10 cellular contexts compared by ENCODE assay signal in genomic region chr11:118565062-118565461, GRCh38. TPM values are rescaled to one million over a fixed set of nuclear protein-coding genes. Genes with fewer than 3 reads are reported as not detected.
DNase-seq lines count a peak whose midpoint lies in the region; ATAC-seq and TF ChIP-seq lines count a peak whose summit lies in the region.
"Had no signal": no experiment of that assay in that cellular context is flagged by ENCODE, and none has a peak within 500 bp of the region (broad histone marks: within the 10 kb centered on the region; RNA-seq: fewer than 3 reads in every experiment).

No MANE protein-coding gene starts in this region.

- H3K27me3 ChIP-seq in H7 (ENCODE audit: control insufficient read depth, insufficient read depth, low read length), result no peaks in the 10 kb centered on the region
- no peaks in the 10 kb centered on the region for H3K27me3 ChIP-seq in left ventricle myocardium inferior (ENCODE audit: low read depth)
- H3K27me3 ChIP-seq in spleen (replicated peaks in 1 of 7), result no peaks in the 10 kb centered on the region
- H3K27me3 ChIP-seq: foreskin keratinocyte had no signal

- no peaks in the 10 kb centered on the region for H3K36me3 Mint-ChIP-seq in activated CD8-positive, alpha-beta T cell treated with anti-CD3 and anti-CD28 coated beads, Interleukin-2, amount 10 ng/mL, durations not matched to agents 7 days and 5 days (ENCODE audit: low read depth)

- peak overlapping the region; percentile 50 for H3K27ac Mint-ChIP-seq in activated CD8-positive, alpha-beta T cell treated with anti-CD3 and anti-CD28 coated beads, Interleukin-2, amount 10 ng/mL, durations not matched to agents 7 days and 5 days

- H3K4me3 ChIP-seq in H7 (ENCODE audit: insufficient read depth, low read depth, low read length) (no peak overlapping the region), left ventricle myocardium inferior (peak overlapping the region; percentile 72), spleen (peak overlapping the region in 6 of 8 donors; percentile 5 to 81 (median 54))

- no peak for TF ChIP-seq POLR2A in spleen (IDR thresholded peaks at IDR 0.05)

- CTCF ChIA-PET in activated CD8-positive, alpha-beta T cell treated with anti-CD3 and anti-CD28 coated beads, Interleukin-2, amount 10 ng/mL, durations not matched to agents 7 days and 5 days (lab: Charles Lee), result interaction anchor here (0.9 kb wide), 1 partner anchor 58 kb away, joined by 3 read pairs; no protein-coding TSS in a partner anchor

- H3K36me3 ChIP-seq in H7 (replicated peaks; ENCODE audit: control insufficient read depth, insufficient read depth, low read length) (no peaks in the 10 kb centered on the region), left ventricle myocardium inferior (peaks cover 12% of the 10 kb centered on the region), spleen (peaks cover 0 to 22% (median under 1%) of the 10 kb centered on the region in 6 donors)

- no peaks in the 10 kb centered on the region for H3K27me3 Mint-ChIP-seq in activated CD8-positive, alpha-beta T cell treated with anti-CD3 and anti-CD28 coated beads, Interleukin-2, amount 10 ng/mL, durations not matched to agents 7 days and 5 days (ENCODE audit: low read depth)

- no peaks in the 10 kb centered on the region for H3K9me3 Mint-ChIP-seq in activated CD8-positive, alpha-beta T cell treated with anti-CD3 and anti-CD28 coated beads, Interleukin-2, amount 10 ng/mL, durations not matched to agents 7 days and 5 days (ENCODE audit: insufficient read depth)

- H3K27ac ChIP-seq in left ventricle myocardium inferior (replicated peaks), result peak overlapping the region; percentile 70
- H3K27ac ChIP-seq in spleen, result peak overlapping the region in 2 of 8 donors; percentile 74 to 78

- H3K4me1 Mint-ChIP-seq in activated CD8-positive, alpha-beta T cell treated with anti-CD3 and anti-CD28 coated beads, Interleukin-2, amount 10 ng/mL, durations not matched to agents 7 days and 5 days (ENCODE audit: low read depth), result peaks cover 16% of the 10 kb centered on the region

- no peak for ATAC-seq in activated CD8-positive, alpha-beta T cell treated with anti-CD3 and anti-CD28 coated beads, Interleukin-2, amount 10 ng/mL, durations not matched to agents 7 days and 5 days
- ATAC-seq in HG03135 (IDR thresholded peaks at IDR 0.05; ENCODE audit: unreplicated experiment), result no peak

- WGBS in spleen, 5 donors, result 61 to 65% (median 64%) methylated on average over 5 of the region's 5 CpGs

- H3K4me3 Mint-ChIP-seq in activated CD8-positive, alpha-beta T cell treated with anti-CD3 and anti-CD28 coated beads, Interleukin-2, amount 10 ng/mL, durations not matched to agents 7 days and 5 days, result peak overlapping the region; percentile 93

- peak; percentile 20 for DNase-seq in H7
- no peak for DNase-seq in activated CD8-positive, alpha-beta T cell treated with anti-CD3 and anti-CD28 coated beads, Interleukin-2, amount 10 ng/mL, durations not matched to agents 7 days and 5 days
- DNase-seq in left ventricle myocardium inferior, result peak; percentile 26
- no peak for DNase-seq in spleen
- DNase-seq in NCI-H82 treated with DMSO at 0.1 percent for 48 hours (lab: John Stamatoyannopoulos, UW; ENCODE audit: unreplicated experiment), result no peak
- DNase-seq in COLO668 (lab: John Stamatoyannopoulos, UW; ENCODE audit: unreplicated experiment), result no peak
- DNase-seq in D341Med (ENCODE audit: low spot score), result no peak

- TF ChIP-seq CTCF in left ventricle myocardium inferior (IDR thresholded peaks at IDR 0.05; ENCODE audit: borderline replicate concordance), result no peak
- TF ChIP-seq CTCF in spleen (IDR thresholded peaks at IDR 0.05 in 8 of 11, conservative IDR thresholded peaks at IDR 0.05 in 3 of 11), result no peak

- peaks cover 20% of the 10 kb centered on the region for H3K4me1 ChIP-seq in left ventricle myocardium inferior
- peaks cover 0 to 26% (median 15%) of the 10 kb centered on the region in 6 donors for H3K4me1 ChIP-seq in spleen

- H3K9me3 ChIP-seq in left ventricle myocardium inferior (replicated peaks) (no peaks in the 10 kb centered on the region), spleen (no peaks in the 10 kb centered on the region)

- POLR2A ChIA-PET in activated CD8-positive, alpha-beta T cell treated with anti-CD3 and anti-CD28 coated beads, Interleukin-2, amount 10 ng/mL, durations not matched to agents 7 days and 5 days (lab: Charles Lee), result no interaction called here

- intact Hi-C loops in left ventricle myocardium inferior (cut with micrococcal nuclease), result no loop called here
- intact Hi-C loops in spleen (cut with DNase I; ENCODE audit: low total_unique reads), result no loop called here

RNA-seq across cellular contexts. Expression of gene IFT46, which starts 0.7 kb away (rescaled TPM):
- total RNA-seq in H7 (2014; rRNA removed; shearing (Covaris generic)), result 3.9 and 8.9 TPM in 2 replicates
- 10 to 100 TPM; 12.0 to 12.3 TPM for total RNA-seq in activated CD8-positive, alpha-beta T cell treated with anti-CD3 and anti-CD28 coated beads, Interleukin-2, amount 10 ng/mL, durations not matched to agents 7 days and 5 days
- total RNA-seq in left ventricle myocardium inferior, result 26.0 TPM
- 10 to 100 TPM in 6 of 7 donors, 1 to 10 TPM in 1; 10.0 to 21.9 (median 16.9) TPM for total RNA-seq in spleen
- polyA plus RNA-seq in spleen, result 10 to 100 TPM; 12.4 to 17.2 (median 13.9) TPM

RNA-seq across cellular contexts. Expression of gene ARCN1, which starts 7.1 kb away (rescaled TPM):
- total RNA-seq in H7 (2014; rRNA removed; shearing (Covaris generic)), result 136 and 152 TPM in 2 replicates
- 100 to 1,000 TPM; 106 to 109 TPM for total RNA-seq in activated CD8-positive, alpha-beta T cell treated with anti-CD3 and anti-CD28 coated beads, Interleukin-2, amount 10 ng/mL, durations not matched to agents 7 days and 5 days
- total RNA-seq in left ventricle myocardium inferior, result 99.4 TPM
- 100 to 1,000 TPM in 2 of 7 donors, 10 to 100 TPM in 5; 75.1 to 106 (median 98.8) TPM for total RNA-seq in spleen
- polyA plus RNA-seq in spleen, result 10 to 100 TPM; 33.8 to 49.9 (median 41.3) TPM

RNA-seq across cellular contexts. Expression of gene TMEM25, which starts 34.1 kb away (rescaled TPM):
- total RNA-seq in H7 (2014; rRNA removed; shearing (Covaris generic)), result 17.5 and 23.5 TPM in 2 replicates
- total RNA-seq in activated CD8-positive, alpha-beta T cell treated with anti-CD3 and anti-CD28 coated beads, Interleukin-2, amount 10 ng/mL, durations not matched to agents 7 days and 5 days, result 1 to 10 TPM; 6.1 to 8.9 TPM
- total RNA-seq in left ventricle myocardium inferior, result 7.8 TPM
- total RNA-seq in spleen, result 10 to 100 TPM in 5 of 7 donors, 1 to 10 TPM in 2; 8.5 to 23.8 (median 12.6) TPM
- polyA plus RNA-seq in spleen, result 1 to 10 TPM; 5.2 to 7.0 (median 6.5) TPM

RNA-seq across cellular contexts. Expression of gene TTC36, which starts 37.8 kb away (rescaled TPM):
- total RNA-seq in H7 (2014; rRNA removed; shearing (Covaris generic)), result not detected in 2 replicates
- total RNA-seq in activated CD8-positive, alpha-beta T cell treated with anti-CD3 and anti-CD28 coated beads, Interleukin-2, amount 10 ng/mL, durations not matched to agents 7 days and 5 days, result under 1 TPM; 0.37 to 0.99 TPM
- 1.1 TPM for total RNA-seq in left ventricle myocardium inferior
- under 1 TPM in 1 of 7 donors, not detected in 6; 0.97 TPM for total RNA-seq in spleen
- under 1 TPM in 2 of 3 donors, not detected in 1; 0.09 to 0.13 TPM for polyA plus RNA-seq in spleen
- total RNA-seq: foreskin keratinocyte, H1 had no signal
- polyA plus RNA-seq: foreskin keratinocyte, H1 had no signal

RNA-seq across cellular contexts. Expression of gene PHLDB1, which starts 42.4 kb away (rescaled TPM):
- total RNA-seq in H7 (2014; rRNA removed; shearing (Covaris generic)), result 48.7 and 55.0 TPM in 2 replicates
- total RNA-seq in activated CD8-positive, alpha-beta T cell treated with anti-CD3 and anti-CD28 coated beads, Interleukin-2, amount 10 ng/mL, durations not matched to agents 7 days and 5 days, result under 1 TPM; 0.63 to 0.76 TPM
- 102 TPM for total RNA-seq in left ventricle myocardium inferior
- 100 to 1,000 TPM in 3 of 7 donors, 10 to 100 TPM in 4; 34.7 to 162 (median 84.2) TPM for total RNA-seq in spleen
- 10 to 100 TPM; 13.0 to 70.9 (median 53.3) TPM for polyA plus RNA-seq in spleen

Comparison
In these comparisons a context has a peak if more than half of its experiments do, and no peak if none do; other contexts are left out.
1. DNase-seq: peak in H7 (single experiment) and left ventricle myocardium inferior (single experiment); none in activated CD8-positive, alpha-beta T cell treated with anti-CD3 and anti-CD28 coated beads, Interleukin-2, amount 10 ng/mL, durations not matched to agents 7 days and 5 days (single experiment), spleen (single experiment), NCI-H82 treated with DMSO at 0.1 percent for 48 hours (single experiment), COLO668 (single experiment) and D341Med (single experiment).